ENCODE assay signal across 1 cellular context in genomic region chr11:1278766-1279673, GRCh38.
TF ChIP-seq lines count a peak whose summit lies in the region.

No MANE protein-coding gene starts in this region.

TF ChIP-seq in WTC11, 78 proteins besides CTCF, POLR2A, EP300 and RAD21 (continued from another document):
- TF ChIP-seq ESRRA (CRISPR knock-in tag; IDR thresholded peaks at IDR 0.05; ENCODE audit: borderline replicate concordance) = no peak
- no peak for TF ChIP-seq SMAD4 (CRISPR knock-in tag; IDR thresholded peaks at IDR 0.05)
- TF ChIP-seq RORB (CRISPR knock-in tag; IDR thresholded peaks at IDR 0.05) = no peak
